ENCODE assay signal across 8 cellular contexts in genomic region chr16:10945065-10945787, GRCh38. TPM values are rescaled to one million over a fixed set of nuclear protein-coding genes. Genes with fewer than 3 reads are reported as not detected.
DNase-seq lines count a peak whose midpoint lies in the region; FAIRE-seq and TF ChIP-seq lines count a peak whose summit lies in the region.

No MANE protein-coding gene starts in this region.

- CTCF ChIA-PET in Caco-2 (lab: Charles Lee), result interaction anchor here (0.5 to 0.9 kb wide), 2 partner anchors 40 to 44 kb away, joined by 3 read pairs; no protein-coding TSS in a partner anchor
- CTCF ChIA-PET in endothelial cell of umbilical vein (lab: Charles Lee), result interaction anchor here (1.0 to 2.0 kb wide), 5 partner anchors 9 to 427 kb away, joined by 3 to 20 read pairs (median 4); partner anchors contain the start of gene SOCS1

- intact Hi-C loops in Caco-2 (cut with micrococcal nuclease; ENCODE audit: unreplicated experiment), result no loop called here
- intact Hi-C loops in endothelial cell of umbilical vein (cut with micrococcal nuclease), result loop anchor here (10.0 kb wide), 1 partner anchor 560 kb away; the partner anchor contains the start of gene ATF7IP2

- H3K4me2 ChIP-seq in endothelial cell of umbilical vein (ENCODE audit: insufficient read depth, low read length), result peak overlapping the region; percentile 79

- H3K79me2 ChIP-seq in endothelial cell of umbilical vein (ENCODE audit: control insufficient read depth, insufficient read depth, low read length), result peaks cover 33% of the 10 kb centered on the region

- H3K27ac ChIP-seq in endothelial cell of umbilical vein (ENCODE audit: insufficient read depth, low read depth, low read length), result peak overlapping the region; percentile 57

- DNase-seq in Caco-2, result no peak
- no peak for DNase-seq in NT2/D1 (ENCODE audit: low read depth, low spot score)
- DNase-seq in endothelial cell of umbilical vein (ENCODE audit: low read depth, low spot score), result peak; percentile 24
- no peak for DNase-seq in osteocyte (ENCODE audit: extremely low spot score, unreplicated experiment)
- DNase-seq in NCI-H774 (lab: John Stamatoyannopoulos, UW), result no peak
- DNase-seq in activated effector memory CD4-positive, alpha-beta T cell treated with Interleukin-2 at 50 U/mL for 16 hours, result no peak
- DNase-seq in H4 (ENCODE audit: low spot score), result no peak
- DNase-seq in NCI-H128 (lab: John Stamatoyannopoulos, UW; ENCODE audit: unreplicated experiment), result no peak

- peak overlapping the region; percentile 30 for H3K27ac Mint-ChIP-seq in Caco-2 (ENCODE audit: unreplicated experiment)
- peak overlapping the region; percentile 76 for H3K27ac Mint-ChIP-seq in osteocyte (ENCODE audit: unreplicated experiment)

- H3K4me1 Mint-ChIP-seq in Caco-2 (ENCODE audit: low read depth, unreplicated experiment) (peaks cover 49% of the 10 kb centered on the region), osteocyte (ENCODE audit: unreplicated experiment) (peaks cover 52% of the 10 kb centered on the region)

- POLR2A ChIA-PET in Caco-2 (lab: Charles Lee) (no interaction called here), endothelial cell of umbilical vein (lab: Charles Lee) (interaction anchor here (0.7 to 0.8 kb wide), 2 partner anchors 9 to 311 kb away, joined by 3 read pairs; partner anchors contain the start of gene SOCS1)

- BruUV-seq in Caco-2 (replicated peaks; lab: Mats Ljungman, UMichigan) (no TSS peak), endothelial cell of umbilical vein (replicated peaks; lab: Mats Ljungman, UMichigan) (TSS peak; percentile 33)

- peak; percentile 28 for FAIRE-seq in endothelial cell of umbilical vein (lab: Jason Lieb, UNC)

- TF ChIP-seq POLR2A in endothelial cell of umbilical vein (IDR thresholded peaks at IDR 0.05; ENCODE audit: low read depth, low read length), result no peak

- H3K9me3 Mint-ChIP-seq in Caco-2 (ENCODE audit: unreplicated experiment) (no peaks in the 10 kb centered on the region), osteocyte (ENCODE audit: unreplicated experiment) (no peaks in the 10 kb centered on the region)

- H3K9me1 ChIP-seq in endothelial cell of umbilical vein (replicated peaks; ENCODE audit: control insufficient read depth, extremely low read depth, insufficient read depth, low read length), result no peaks in the 10 kb centered on the region

- H4K20me1 ChIP-seq in endothelial cell of umbilical vein (replicated peaks; ENCODE audit: control insufficient read depth, extremely low read depth, insufficient read depth, low read length), result no peaks in the 10 kb centered on the region

- H3K4me3 Mint-ChIP-seq in Caco-2 (ENCODE audit: unreplicated experiment) (peak overlapping the region; percentile 65), osteocyte (ENCODE audit: unreplicated experiment) (peak overlapping the region; percentile 88)

- dilution Hi-C loops in endothelial cell of umbilical vein (cut with MboI; ENCODE audit: extremely low pct_ligation_motif_present, low sequenced_read_pairs), result no loop called here

- H3K36me3 Mint-ChIP-seq in Caco-2 (ENCODE audit: insufficient read depth, unreplicated experiment) (no peaks in the 10 kb centered on the region), osteocyte (ENCODE audit: unreplicated experiment) (no peaks in the 10 kb centered on the region)

- H3K9ac ChIP-seq in NT2/D1 (ENCODE audit: insufficient read length, low read depth) (peak overlapping the region; percentile 76), endothelial cell of umbilical vein (replicated peaks; ENCODE audit: extremely low read depth, insufficient read depth, low read length) (peak overlapping the region; percentile 67)

- H3K27me3 ChIP-seq in Caco-2 (replicated peaks; ENCODE audit: control insufficient read depth, insufficient read depth, low read length) (no peaks in the 10 kb centered on the region), NT2/D1 (ENCODE audit: insufficient read depth, insufficient read length) (peaks cover 15% of the 10 kb centered on the region), endothelial cell of umbilical vein (ENCODE audit: control insufficient read depth in 2 of 2, insufficient read depth in 2 of 2, low read length in 2 of 2) (no peaks in the 10 kb centered on the region)

- no peak for TF ChIP-seq CTCF in Caco-2 (IDR thresholded peaks at IDR 0.05; ENCODE audit: insufficient read depth in 1 of 2, low read depth in 1 of 2, low read length in 1 of 2, severe bottlenecking in 1 of 2, unreplicated experiment in 1 of 2)
- TF ChIP-seq CTCF in endothelial cell of umbilical vein (IDR thresholded peaks at IDR 0.05; ENCODE audit: extremely low read depth in 1 of 2, insufficient read depth in 1 of 2, low read depth in 1 of 2, low read length in 2 of 2), result no peak
- no peak for TF ChIP-seq CTCF in osteocyte (IDR thresholded peaks at IDR 0.05)

- peak overlapping the region; percentile 87 for H2AFZ ChIP-seq in endothelial cell of umbilical vein (ENCODE audit: low read depth, low read length)

- H3K9me3 ChIP-seq in Caco-2 (no peaks in the 10 kb centered on the region), NT2/D1 (ENCODE audit: insufficient read depth, low read length) (no peaks in the 10 kb centered on the region), endothelial cell of umbilical vein (replicated peaks; ENCODE audit: control insufficient read depth, insufficient read depth, low read length) (no peaks in the 10 kb centered on the region)

- H3K4me1 ChIP-seq in Caco-2 (peaks cover 20% of the 10 kb centered on the region), NT2/D1 (ENCODE audit: insufficient read depth, insufficient read length) (peaks cover 22% of the 10 kb centered on the region), endothelial cell of umbilical vein (ENCODE audit: control insufficient read depth, extremely low read depth, insufficient read depth, low read length) (peaks cover 28% of the 10 kb centered on the region)

- H3K4me3 ChIP-seq in Caco-2 (ENCODE audit: low read depth, low read length) (peak overlapping the region; percentile 82), NT2/D1 (ENCODE audit: insufficient read length, low read depth) (peak overlapping the region; percentile 78), endothelial cell of umbilical vein (replicated peaks in 1 of 3; ENCODE audit: insufficient read depth in 1 of 3, low read depth in 1 of 3, low read length in 3 of 3) (peak overlapping the region; percentile 65 to 92 (median 80))

- H3K27me3 Mint-ChIP-seq in Caco-2 (ENCODE audit: insufficient read depth, unreplicated experiment) (no peaks in the 10 kb centered on the region), osteocyte (ENCODE audit: unreplicated experiment) (no peaks in the 10 kb centered on the region)

- H3K36me3 ChIP-seq in Caco-2 (ENCODE audit: control insufficient read depth, insufficient read depth, low read length), result no peaks in the 10 kb centered on the region
- H3K36me3 ChIP-seq in NT2/D1 (ENCODE audit: insufficient read depth, insufficient read length, low read length), result peaks cover 5% of the 10 kb centered on the region
- H3K36me3 ChIP-seq in endothelial cell of umbilical vein (ENCODE audit: control insufficient read depth in 2 of 2, extremely low read depth in 1 of 2, insufficient read depth in 2 of 2, low read length in 2 of 2), result no peaks in the 10 kb centered on the region

TF ChIP-seq in endothelial cell of umbilical vein, 7 proteins besides CTCF, POLR2A, EP300 and RAD21:
- TF ChIP-seq POLR2AphosphoS5 (IDR thresholded peaks at IDR 0.05; ENCODE audit: insufficient read depth, low read depth, low read length) (no peak), JUN (IDR thresholded peaks at IDR 0.05; ENCODE audit: borderline replicate concordance, insufficient read depth, insufficient read length, low read depth) (no peak), GATA2 (IDR thresholded peaks at IDR 0.05; ENCODE audit: insufficient read depth, insufficient read length, low read depth, low read length) (no peak), MYC (IDR thresholded peaks at IDR 0.05; ENCODE audit: low read depth, low read length) (no peak), FOS (IDR thresholded peaks at IDR 0.05; ENCODE audit: borderline replicate concordance, insufficient read depth, low read length) (no peak), EZH2 (IDR thresholded peaks at IDR 0.05; ENCODE audit: borderline replicate concordance, low read depth, low read length, severe bottlenecking) (no peak), MAX (IDR thresholded peaks at IDR 0.05; ENCODE audit: insufficient read depth, insufficient read length) (no peak)
TF ChIP-seq in endothelial cell of umbilical vein: peak in this region for 0.

RNA-seq across cellular contexts. Expression of gene CLEC16A, which starts 0.9 kb away (rescaled TPM):
- total RNA-seq in Caco-2 (2022) (27.0 and 27.9 TPM in 2 replicates), endothelial cell of umbilical vein (23.3 and 25.7 TPM in 2 replicates), osteocyte (22.1 and 24.0 TPM in 2 replicates)
- polyA plus RNA-seq in endothelial cell of umbilical vein, result 11.1 and 11.4 TPM in 2 replicates
- 12.5 and 13.3 TPM in 2 replicates for polyA plus RNA-seq in endothelial cell of umbilical vein (2011; cell fraction: cytosol; rRNA removed)
- polyA plus RNA-seq in endothelial cell of umbilical vein (2011; cell fraction: nucleus; rRNA removed), result 23.8 and 24.1 TPM in 2 replicates
- 17.9 and 19.2 TPM in 2 replicates for polyA plus RNA-seq in endothelial cell of umbilical vein (2012)
- 37.6 and 41.0 TPM in 2 replicates for polyA minus RNA-seq in endothelial cell of umbilical vein
- 17.5 TPM for polyA minus RNA-seq in endothelial cell of umbilical vein (2011; cell fraction: cytosol; rRNA and poly(A)+ RNA removed)
- polyA minus RNA-seq in endothelial cell of umbilical vein (2011; cell fraction: nucleus; rRNA and poly(A)+ RNA removed), result 35.3 and 47.3 TPM in 2 replicates
- total RNA-seq in H4 (2014; rRNA removed; shearing (Covaris generic)), result 4.5 and 7.2 TPM in 2 replicates

RNA-seq across cellular contexts. Expression of gene DEXI, which starts 3.0 kb away (rescaled TPM):
- total RNA-seq in Caco-2 (2022), result 23.0 and 23.7 TPM in 2 replicates
- 29.1 and 32.8 TPM in 2 replicates for total RNA-seq in endothelial cell of umbilical vein
- polyA plus RNA-seq in endothelial cell of umbilical vein, result 69.5 and 72.9 TPM in 2 replicates
- 48.1 and 53.8 TPM in 2 replicates for polyA plus RNA-seq in endothelial cell of umbilical vein (2011; cell fraction: cytosol; rRNA removed)
- 22.4 and 25.6 TPM in 2 replicates for polyA plus RNA-seq in endothelial cell of umbilical vein (2011; cell fraction: nucleus; rRNA removed)
- 33.5 and 34.1 TPM in 2 replicates for polyA plus RNA-seq in endothelial cell of umbilical vein (2012)
- 23.7 and 33.9 TPM in 2 replicates for polyA minus RNA-seq in endothelial cell of umbilical vein
- polyA minus RNA-seq in endothelial cell of umbilical vein (2011; cell fraction: cytosol; rRNA and poly(A)+ RNA removed), result 22.7 TPM
- polyA minus RNA-seq in endothelial cell of umbilical vein (2011; cell fraction: nucleus; rRNA and poly(A)+ RNA removed), result 9.1 and 11.7 TPM in 2 replicates
- total RNA-seq in osteocyte, result 32.4 and 35.8 TPM in 2 replicates
- 39.9 and 42.0 TPM in 2 replicates for total RNA-seq in H4 (2014; rRNA removed; shearing (Covaris generic))
